27 cellular contexts compared by ENCODE assay signal in the genomic region with DNA sequence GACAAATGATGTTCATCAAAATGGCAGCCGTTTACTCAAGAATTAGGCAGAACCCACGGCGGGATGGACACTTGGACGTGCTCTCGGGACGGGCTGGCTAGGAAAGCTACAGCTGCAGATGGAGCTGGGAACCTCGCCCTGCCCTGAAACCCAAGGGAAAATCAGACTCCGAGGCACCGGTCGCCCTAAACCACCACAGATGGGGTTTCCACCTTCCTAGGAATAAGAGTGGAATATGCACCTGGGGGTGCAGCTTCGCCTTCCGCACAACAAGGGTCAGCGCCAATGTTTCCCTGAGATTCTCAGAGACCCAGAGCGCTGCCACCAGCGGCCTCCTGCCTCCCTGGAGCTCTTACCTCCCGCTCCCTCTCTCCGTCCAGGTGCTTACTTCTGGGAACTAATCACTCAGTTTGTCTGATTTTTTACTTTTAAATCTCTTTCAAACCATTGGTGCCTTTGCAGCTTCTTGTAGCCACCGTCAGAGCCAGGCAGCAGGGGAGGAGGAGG.
"Had no signal": no experiment of that assay in that cellular context is flagged by ENCODE, and none has a peak within 500 bp of the region (broad histone marks: within the 10 kb centered on the region; RNA-seq: fewer than 3 reads in every experiment).

No MANE protein-coding gene starts in this region.

- H3K4me3 Mint-ChIP-seq: activated CD4-positive, alpha-beta T cell treated with anti-CD3 and anti-CD28 coated beads, Interleukin-2, amount 10 ng/mL, durations not matched to agents 7 days and 5 days; activated CD8-positive, alpha-beta T cell treated with anti-CD3 and anti-CD28 coated beads for 36 hours; activated naive CD4-positive, alpha-beta T cell treated with anti-CD3 and anti-CD28 coated beads, Interleukin-2, amount 50 U/mL, for 24 hours; central memory CD8-positive, alpha-beta T cell; stimulated activated naive B cell treated with anti-CD40 and anti-IgM and Interleukin-4, amounts not matched to agents 10 μg/mL and 1 μg/mL and 100 μg/mL, for 72 hours; T-helper 2 cell treated with Interferon-gamma antibody and Interleukin-4, amounts not matched to agents 5 μg/mL and 100 μg/mL, for 36 hours had no signal

- H3K9me3 ChIP-seq: prostate gland had no signal

- H3K36me3 Mint-ChIP-seq: activated naive CD4-positive, alpha-beta T cell treated with anti-CD3 and anti-CD28 coated beads, Interleukin-2, amount 50 U/mL, for 24 hours; naive thymus-derived CD4-positive, alpha-beta T cell had no signal

- H3K27me3 Mint-ChIP-seq: activated CD4-positive, alpha-beta T cell treated with anti-CD3 and anti-CD28 coated beads, Interleukin-2, amount 10 ng/mL, durations not matched to agents 7 days and 5 days; activated CD8-positive, alpha-beta T cell treated with anti-CD3 and anti-CD28 coated beads for 36 hours; activated naive CD4-positive, alpha-beta T cell treated with anti-CD3 and anti-CD28 coated beads, Interleukin-2, amount 50 U/mL, for 24 hours; central memory CD8-positive, alpha-beta T cell; naive thymus-derived CD4-positive, alpha-beta T cell had no signal

- H3K27ac Mint-ChIP-seq: activated CD4-positive, alpha-beta T cell treated with anti-CD3 and anti-CD28 coated beads, Interleukin-2, amount 10 ng/mL, durations not matched to agents 7 days and 5 days; activated CD8-positive, alpha-beta T cell treated with anti-CD3 and anti-CD28 coated beads for 36 hours; activated naive CD4-positive, alpha-beta T cell treated with anti-CD3 and anti-CD28 coated beads, Interleukin-2, amount 50 U/mL, for 24 hours; naive thymus-derived CD4-positive, alpha-beta T cell; stimulated activated naive B cell treated with anti-CD40 and anti-IgM and Interleukin-4, amounts not matched to agents 10 μg/mL and 1 μg/mL and 100 μg/mL, for 72 hours; T-helper 2 cell treated with Interferon-gamma antibody and Interleukin-4, amounts not matched to agents 5 μg/mL and 100 μg/mL, for 36 hours had no signal

- H3K9me3 Mint-ChIP-seq: activated naive CD4-positive, alpha-beta T cell treated with anti-CD3 and anti-CD28 coated beads, Interleukin-2, amount 50 U/mL, for 24 hours; central memory CD8-positive, alpha-beta T cell had no signal

- FAIRE-seq: keratinocyte had no signal

- H3K27ac ChIP-seq: brain microvascular endothelial cell, coronary artery, epithelial cell of prostate, heart right ventricle, lower lobe of right lung, ovary, skin epidermis, thoracic aorta, upper lobe of right lung, VCaP had no signal

- H3K27me3 ChIP-seq: brain microvascular endothelial cell, heart right ventricle, ovary, upper lobe of right lung had no signal

- H3K4me1 ChIP-seq: prostate gland had no signal

- H3K36me3 ChIP-seq: brain microvascular endothelial cell, heart right ventricle, lower lobe of right lung, ovary, prostate gland, thoracic aorta, upper lobe of right lung had no signal

- DNase-seq: activated CD4-positive, alpha-beta T cell treated with anti-CD3 and anti-CD28 coated beads, Interleukin-2, amount 10 ng/mL, durations not matched to agents 7 days and 5 days; activated CD8-positive, alpha-beta T cell treated with anti-CD3 and anti-CD28 coated beads for 36 hours; activated gamma-delta T cell treated with Interleukin-2 at 50 U/mL for 16 hours; anterior cingulate cortex; brain microvascular endothelial cell; heart right ventricle; lower lobe of right lung; naive thymus-derived CD4-positive, alpha-beta T cell; ovary; right cardiac atrium; stimulated activated CD4-positive, alpha-beta T cell treated with anti-CD3 and anti-CD28 coated beads, Interleukin-15, amount 100 ng/mL, for 24 hours; stimulated activated CD8-positive, alpha-beta memory T cell treated with anti-CD3 and anti-CD28 coated beads, Interleukin-4, amount 100 ng/mL, for 48 hours; stimulated activated naive B cell treated with anti-CD40 and anti-IgM and Interleukin-4, amounts not matched to agents 10 μg/mL and 1 μg/mL and 100 μg/mL, for 72 hours; upper lobe of right lung had no signal

- ATAC-seq: activated CD4-positive, CD25-positive, alpha-beta regulatory T cell treated with anti-CD3 and anti-CD28 coated beads, Interleukin-2, amount 50 U/mL, for 24 hours; activated CD8-positive, alpha-beta T cell treated with anti-CD3 and anti-CD28 coated beads for 36 hours; left lobe of liver; lower lobe of right lung; naive thymus-derived CD4-positive, alpha-beta T cell; SK-N-SH treated with all-trans-retinoic acid at 6 μM for 48 hours; stimulated activated naive B cell treated with anti-CD40 and anti-IgM and Interleukin-4, amounts not matched to agents 10 μg/mL and 1 μg/mL and 100 μg/mL, for 72 hours; upper lobe of right lung had no signal

- H3K4me3 ChIP-seq: coronary artery, heart right ventricle, lower lobe of right lung, ovary, prostate gland, skin epidermis, thoracic aorta, upper lobe of right lung had no signal
